Comparison of ENCODE assay signal across 41 cellular contexts in genomic region chr10:117728087-117728486, GRCh38.
"Had no signal": no experiment of that assay in that cellular context is flagged by ENCODE, and none has a peak within 500 bp of the region (broad histone marks: within the 10 kb centered on the region; RNA-seq: fewer than 3 reads in every experiment).

No MANE protein-coding gene starts in this region.

- ATAC-seq: activated naive CD4-positive, alpha-beta T cell treated with anti-CD3 and anti-CD28 coated beads, Interleukin-2, amount 50 U/mL, for 72 hours; activated naive CD8-positive, alpha-beta T cell treated with anti-CD3 and anti-CD28 coated beads, Interleukin-2, amount 50 U/mL, for 24 hours; activated T-cell treated with anti-CD3 and anti-CD28 coated beads, Interleukin-2, amount 50 U/mL, for 4 hours; activated T-cell treated with anti-CD3 and anti-CD28 coated beads, Interleukin-2, amount 50 U/mL, for 72 hours; activated T-helper 17 cell treated with anti-CD3 and anti-CD28 coated beads, Interleukin-2, amount 50 U/mL, for 72 hours; body of pancreas had no signal

- H3K4me1 ChIP-seq: adrenal gland, ascending aorta, body of pancreas, breast epithelium had no signal

- DNase-seq: activated effector memory CD4-positive, alpha-beta T cell treated with anti-CD3 and anti-CD28 coated beads, Interleukin-2, amount 50 U/mL, for 16 hours; activated effector memory CD4-positive, alpha-beta T cell treated with Interleukin-2 at 50 U/mL for 16 hours; activated gamma-delta T cell; activated gamma-delta T cell treated with Interleukin-2 at 50 U/mL for 16 hours; activated naive CD4-positive, alpha-beta T cell; activated naive CD4-positive, alpha-beta T cell treated with anti-CD3 and anti-CD28 coated beads for 36 hours; activated naive CD4-positive, alpha-beta T cell treated with anti-CD3 and anti-CD28 coated beads, Interleukin-2, amount 10 ng/mL, durations not matched to agents 7 days and 5 days; activated naive CD4-positive, alpha-beta T cell treated with anti-CD3 and anti-CD28 coated beads, Interleukin-2, amount 50 U/mL, for 16 hours; activated naive CD4-positive, alpha-beta T cell treated with Interleukin-2 at 50 U/mL for 16 hours; activated naive CD8-positive, alpha-beta T cell treated with anti-CD3 and anti-CD28 coated beads for 36 hours; activated naive CD8-positive, alpha-beta T cell treated with anti-CD3 and anti-CD28 coated beads, Interleukin-2, amount 10 ng/mL, durations not matched to agents 7 days and 5 days; activated naive CD8-positive, alpha-beta T cell treated with anti-CD3 and anti-CD28 coated beads, Interleukin-2, amount 50 U/mL, for 24 hours; activated T-cell treated with anti-CD3 and anti-CD28 coated beads for 4 hours; activated T-cell treated with anti-CD3 and anti-CD28 coated beads, Interleukin-2, amount 50 U/mL, for 1 hour; activated T-cell treated with anti-CD3 and anti-CD28 coated beads, Interleukin-2, amount 50 U/mL, for 24 hours; activated T-cell treated with anti-CD3 and anti-CD28 coated beads, Interleukin-2, amount 50 U/mL, for 4 hours; activated T-cell treated with anti-CD3 and anti-CD28 coated beads, Interleukin-2, amount 50 U/mL, for 48 hours; activated T-cell treated with anti-CD3 and anti-CD28 coated beads, Interleukin-2, amount 50 U/mL, for 72 hours; adrenal gland; amniotic stem cell; amygdala; anterior cingulate cortex; aorta; body of pancreas; brain microvascular endothelial cell; caudate nucleus; central memory CD4-positive, alpha-beta T cell; cerebellar nuclear complex had no signal

- H3K9me3 ChIP-seq: adrenal gland, ascending aorta, body of pancreas, breast epithelium had no signal

- H3K27me3 ChIP-seq: ascending aorta, body of pancreas, brain microvascular endothelial cell had no signal

- H3K4me3 ChIP-seq: adrenal gland, ascending aorta, body of pancreas, breast epithelium, cardiac muscle cell had no signal

- H3K27ac ChIP-seq: adrenal gland, ascending aorta, body of pancreas, brain microvascular endothelial cell, breast epithelium, cardiac muscle cell had no signal

- FAIRE-seq: astrocyte, bronchial epithelial cell had no signal

- H3K9me3 Mint-ChIP-seq: activated naive CD4-positive, alpha-beta T cell treated with anti-CD3 and anti-CD28 coated beads, Interleukin-2, amount 10 ng/mL, durations not matched to agents 7 days and 5 days; activated naive CD8-positive, alpha-beta T cell treated with anti-CD3 and anti-CD28 coated beads, Interleukin-2, amount 10 ng/mL, durations not matched to agents 7 days and 5 days; activated T-cell treated with anti-CD3 and anti-CD28 coated beads, Interleukin-2, amount 50 U/mL, for 24 hours; activated T-cell treated with anti-CD3 and anti-CD28 coated beads, Interleukin-2, amount 50 U/mL, for 4 hours; activated T-helper 1 cell treated with anti-CD3 and anti-CD28 coated beads, Interleukin-12 subunit alpha, Interleukin-12 subunit beta, Interleukin-2, Interleukin-4 antibody, amounts not matched to agents 30 ng/mL and 10 ng/mL and 1 ng/mL, durations not matched to agents 14 hours and 24 hours and 36 hours; activated T-helper 17 cell treated with anti-CD3 and anti-CD28 coated beads, Interleukin-2, amount 50 U/mL, for 72 hours; activated T-helper 2 cell treated with anti-CD3 and anti-CD28 coated beads, Interferon-gamma antibody, Interleukin-2, Interleukin-4, amounts not matched to agents 10 μg/mL and 5 μg/mL and 100 μg/mL, durations not matched to agents 14 hours and 24 hours and 36 hours; central memory CD8-positive, alpha-beta T cell had no signal

- H3K4me1 Mint-ChIP-seq: activated naive CD4-positive, alpha-beta T cell treated with anti-CD3 and anti-CD28 coated beads, Interleukin-2, amount 10 ng/mL, durations not matched to agents 7 days and 5 days; activated naive CD4-positive, alpha-beta T cell treated with anti-CD3 and anti-CD28 coated beads, Interleukin-2, amount 50 U/mL, for 24 hours; activated naive CD8-positive, alpha-beta T cell treated with anti-CD3 and anti-CD28 coated beads for 36 hours; activated naive CD8-positive, alpha-beta T cell treated with anti-CD3 and anti-CD28 coated beads, Interleukin-2, amount 10 ng/mL, durations not matched to agents 7 days and 5 days; activated naive CD8-positive, alpha-beta T cell treated with anti-CD3 and anti-CD28 coated beads, Interleukin-2, amount 50 U/mL, for 24 hours; activated T-helper 17 cell treated with anti-CD3 and anti-CD28 coated beads, Interleukin-2, amount 50 U/mL, for 72 hours; central memory CD8-positive, alpha-beta T cell had no signal

- H3K36me3 ChIP-seq: adrenal gland, ascending aorta, brain microvascular endothelial cell, breast epithelium, cardiac muscle cell had no signal

- H3K27ac Mint-ChIP-seq: activated naive CD4-positive, alpha-beta T cell treated with anti-CD3 and anti-CD28 coated beads for 36 hours; activated naive CD4-positive, alpha-beta T cell treated with anti-CD3 and anti-CD28 coated beads, Interleukin-2, amount 10 ng/mL, durations not matched to agents 7 days and 5 days; activated naive CD4-positive, alpha-beta T cell treated with anti-CD3 and anti-CD28 coated beads, Interleukin-2, amount 50 U/mL, for 24 hours; activated naive CD4-positive, alpha-beta T cell treated with anti-CD3 and anti-CD28 coated beads, Interleukin-2, amount 50 U/mL, for 72 hours; activated naive CD8-positive, alpha-beta T cell; activated naive CD8-positive, alpha-beta T cell treated with anti-CD3 and anti-CD28 coated beads for 36 hours; activated naive CD8-positive, alpha-beta T cell treated with anti-CD3 and anti-CD28 coated beads, Interleukin-2, amount 10 ng/mL, durations not matched to agents 7 days and 5 days; activated naive CD8-positive, alpha-beta T cell treated with anti-CD3 and anti-CD28 coated beads, Interleukin-2, amount 50 U/mL, for 24 hours; activated T-cell treated with anti-CD3 and anti-CD28 coated beads, Interleukin-2, amount 50 U/mL, for 24 hours; activated T-cell treated with anti-CD3 and anti-CD28 coated beads, Interleukin-2, amount 50 U/mL, for 72 hours; activated T-helper 1 cell treated with anti-CD3 and anti-CD28 coated beads, Interleukin-12 subunit alpha, Interleukin-12 subunit beta, Interleukin-2, Interleukin-4 antibody, amounts not matched to agents 30 ng/mL and 10 ng/mL and 1 ng/mL, durations not matched to agents 14 hours and 24 hours and 36 hours; activated T-helper 17 cell treated with anti-CD3 and anti-CD28 coated beads, Interleukin-2, amount 50 U/mL, for 72 hours; activated T-helper 2 cell treated with anti-CD3 and anti-CD28 coated beads, Interferon-gamma antibody, Interleukin-2, Interleukin-4, amounts not matched to agents 10 μg/mL and 5 μg/mL and 100 μg/mL, durations not matched to agents 14 hours and 24 hours and 36 hours; brain had no signal

- H3K4me3 Mint-ChIP-seq: activated naive CD4-positive, alpha-beta T cell treated with anti-CD3 and anti-CD28 coated beads for 36 hours; activated naive CD4-positive, alpha-beta T cell treated with anti-CD3 and anti-CD28 coated beads, Interleukin-2, amount 10 ng/mL, durations not matched to agents 7 days and 5 days; activated naive CD4-positive, alpha-beta T cell treated with anti-CD3 and anti-CD28 coated beads, Interleukin-2, amount 50 U/mL, for 24 hours; activated naive CD8-positive, alpha-beta T cell; activated naive CD8-positive, alpha-beta T cell treated with anti-CD3 and anti-CD28 coated beads for 36 hours; activated naive CD8-positive, alpha-beta T cell treated with anti-CD3 and anti-CD28 coated beads, Interleukin-2, amount 10 ng/mL, durations not matched to agents 7 days and 5 days; activated naive CD8-positive, alpha-beta T cell treated with anti-CD3 and anti-CD28 coated beads, Interleukin-2, amount 50 U/mL, for 24 hours; activated T-cell treated with anti-CD3 and anti-CD28 coated beads, Interleukin-2, amount 50 U/mL, for 24 hours; activated T-cell treated with anti-CD3 and anti-CD28 coated beads, Interleukin-2, amount 50 U/mL, for 4 hours; activated T-cell treated with anti-CD3 and anti-CD28 coated beads, Interleukin-2, amount 50 U/mL, for 72 hours; activated T-helper 1 cell treated with anti-CD3 and anti-CD28 coated beads, Interleukin-12 subunit alpha, Interleukin-12 subunit beta, Interleukin-2, Interleukin-4 antibody, amounts not matched to agents 30 ng/mL and 10 ng/mL and 1 ng/mL, durations not matched to agents 14 hours and 24 hours and 36 hours; activated T-helper 17 cell treated with anti-CD3 and anti-CD28 coated beads, Interleukin-2, amount 50 U/mL, for 72 hours; central memory CD8-positive, alpha-beta T cell had no signal

- H3K36me3 Mint-ChIP-seq: activated naive CD4-positive, alpha-beta T cell treated with anti-CD3 and anti-CD28 coated beads, Interleukin-2, amount 10 ng/mL, durations not matched to agents 7 days and 5 days; activated naive CD4-positive, alpha-beta T cell treated with anti-CD3 and anti-CD28 coated beads, Interleukin-2, amount 50 U/mL, for 24 hours; activated naive CD4-positive, alpha-beta T cell treated with anti-CD3 and anti-CD28 coated beads, Interleukin-2, amount 50 U/mL, for 72 hours; activated naive CD8-positive, alpha-beta T cell; activated naive CD8-positive, alpha-beta T cell treated with anti-CD3 and anti-CD28 coated beads for 36 hours; activated naive CD8-positive, alpha-beta T cell treated with anti-CD3 and anti-CD28 coated beads, Interleukin-2, amount 10 ng/mL, durations not matched to agents 7 days and 5 days; brain had no signal
